In genomic region chr2:42196403-42197267, GRCh38 we compare ENCODE assay signal across 8 cellular contexts. TPM values are rescaled to one million over a fixed set of nuclear protein-coding genes. Genes with fewer than 3 reads are reported as not detected.
A peak's percentile ranks its signal among the peaks of the same experiment; 100 is the strongest.
DNase-seq lines count a peak whose midpoint lies in the region; ATAC-seq and TF ChIP-seq lines count a peak whose summit lies in the region.

No MANE protein-coding gene starts in this region.

- ATAC-seq in GM21367 (IDR thresholded peaks at IDR 0.05; ENCODE audit: unreplicated experiment) (peak; percentile 60), Right ventricle myocardium superior (ENCODE audit: poor library complexity) (peak; percentile 74), GM18519 (IDR thresholded peaks at IDR 0.05; ENCODE audit: low FRiP score, unreplicated experiment) (no peak), GM19023 (IDR thresholded peaks at IDR 0.05; ENCODE audit: unreplicated experiment) (no peak)
- peak; percentile 56 for ATAC-seq in activated CD8-positive, alpha-beta T cell treated with anti-CD3 and anti-CD28 coated beads for 36 hours

- no peak overlapping the region for H3K4me3 Mint-ChIP-seq in activated CD8-positive, alpha-beta T cell treated with anti-CD3 and anti-CD28 coated beads for 36 hours

- intact Hi-C loops in activated CD8-positive, alpha-beta T cell treated with anti-CD3 and anti-CD28 coated beads for 36 hours (cut with micrococcal nuclease) = loop anchor here (2.0 kb wide), 1 partner anchor 100 kb away; no protein-coding TSS in a partner anchor
- intact Hi-C loops in Right ventricle myocardium superior (cut with DNase I) = loop anchor here (5.0 kb wide), 1 partner anchor 99 kb away; no protein-coding TSS in a partner anchor

- POLR2A ChIA-PET in activated CD8-positive, alpha-beta T cell treated with anti-CD3 and anti-CD28 coated beads for 36 hours (lab: Charles Lee) = interaction anchor here (0.7 to 1.2 kb wide), 2 partner anchors 64 to 99 kb away, joined by 3 to 4 read pairs; no protein-coding TSS in a partner anchor

- peak; percentile 76 for TF ChIP-seq CTCF in activated CD8-positive, alpha-beta T cell treated with anti-CD3 and anti-CD28 coated beads for 36 hours (IDR thresholded peaks at IDR 0.05)
- TF ChIP-seq CTCF in retinal pigment epithelial cell (conservative IDR thresholded peaks at IDR 0.05; ENCODE audit: low read depth, low read length) = peak; percentile 53

- H3K4me3 ChIP-seq in retinal pigment epithelial cell (ENCODE audit: low read length) = no peak overlapping the region

- peaks cover 14% of the 10 kb centered on the region for H3K36me3 Mint-ChIP-seq in activated CD8-positive, alpha-beta T cell treated with anti-CD3 and anti-CD28 coated beads for 36 hours (ENCODE audit: low read depth)

- DNase-seq in D341Med (ENCODE audit: low spot score) = peak; percentile 62
- peak; percentile 42 for DNase-seq in NCI-H226
- peak; percentile 46 for DNase-seq in activated CD8-positive, alpha-beta T cell treated with anti-CD3 and anti-CD28 coated beads for 36 hours
- no peak for DNase-seq in Right ventricle myocardium superior
- no peak for DNase-seq in retinal pigment epithelial cell (ENCODE audit: low read depth)

- H3K27ac Mint-ChIP-seq in activated CD8-positive, alpha-beta T cell treated with anti-CD3 and anti-CD28 coated beads for 36 hours = peak overlapping the region; percentile 24

- no peaks in the 10 kb centered on the region for H3K27me3 Mint-ChIP-seq in activated CD8-positive, alpha-beta T cell treated with anti-CD3 and anti-CD28 coated beads for 36 hours

- no peaks in the 10 kb centered on the region for H3K9me3 Mint-ChIP-seq in activated CD8-positive, alpha-beta T cell treated with anti-CD3 and anti-CD28 coated beads for 36 hours

- CTCF ChIA-PET in activated CD8-positive, alpha-beta T cell treated with anti-CD3 and anti-CD28 coated beads for 36 hours (lab: Charles Lee) = interaction anchor here (0.7 to 3.2 kb wide), 20 partner anchors 14 to 188 kb away, joined by 3 to 55 read pairs (median 5); no protein-coding TSS in a partner anchor

- H3K4me1 Mint-ChIP-seq in activated CD8-positive, alpha-beta T cell treated with anti-CD3 and anti-CD28 coated beads for 36 hours (ENCODE audit: low read depth) = peaks cover 67% of the 10 kb centered on the region

RNA-seq across cellular contexts. Expression of gene EML4, which starts 27.5 kb away (rescaled TPM):
- total RNA-seq in activated CD8-positive, alpha-beta T cell treated with anti-CD3 and anti-CD28 coated beads for 36 hours = 10 to 100 TPM; 58.2 to 59.7 TPM
- 4.4 TPM for total RNA-seq in Right ventricle myocardium superior

Comparison
In these comparisons a context has a peak if more than half of its experiments do, and no peak if none do; other contexts are left out.
1. DNase-seq: peak in D341Med (single experiment), NCI-H226 (single experiment) and activated CD8-positive, alpha-beta T cell treated with anti-CD3 and anti-CD28 coated beads for 36 hours (single experiment); none in Right ventricle myocardium superior (single experiment) and retinal pigment epithelial cell (single experiment).
2. ATAC-seq: peak in GM21367 (single experiment), activated CD8-positive, alpha-beta T cell treated with anti-CD3 and anti-CD28 coated beads for 36 hours (single experiment) and Right ventricle myocardium superior (single experiment); none in GM18519 (single experiment) and GM19023 (single experiment).
3. RNA of gene EML4, which starts 27.5 kb away (total RNA-seq): 58.2 to 59.7 TPM in activated CD8-positive, alpha-beta T cell treated with anti-CD3 and anti-CD28 coated beads for 36 hours; 4.4 TPM in Right ventricle myocardium superior (single experiment); every median in the first group is over 10 times any median in the second.